1 cellular context compared by ENCODE assay signal in the genomic region with DNA sequence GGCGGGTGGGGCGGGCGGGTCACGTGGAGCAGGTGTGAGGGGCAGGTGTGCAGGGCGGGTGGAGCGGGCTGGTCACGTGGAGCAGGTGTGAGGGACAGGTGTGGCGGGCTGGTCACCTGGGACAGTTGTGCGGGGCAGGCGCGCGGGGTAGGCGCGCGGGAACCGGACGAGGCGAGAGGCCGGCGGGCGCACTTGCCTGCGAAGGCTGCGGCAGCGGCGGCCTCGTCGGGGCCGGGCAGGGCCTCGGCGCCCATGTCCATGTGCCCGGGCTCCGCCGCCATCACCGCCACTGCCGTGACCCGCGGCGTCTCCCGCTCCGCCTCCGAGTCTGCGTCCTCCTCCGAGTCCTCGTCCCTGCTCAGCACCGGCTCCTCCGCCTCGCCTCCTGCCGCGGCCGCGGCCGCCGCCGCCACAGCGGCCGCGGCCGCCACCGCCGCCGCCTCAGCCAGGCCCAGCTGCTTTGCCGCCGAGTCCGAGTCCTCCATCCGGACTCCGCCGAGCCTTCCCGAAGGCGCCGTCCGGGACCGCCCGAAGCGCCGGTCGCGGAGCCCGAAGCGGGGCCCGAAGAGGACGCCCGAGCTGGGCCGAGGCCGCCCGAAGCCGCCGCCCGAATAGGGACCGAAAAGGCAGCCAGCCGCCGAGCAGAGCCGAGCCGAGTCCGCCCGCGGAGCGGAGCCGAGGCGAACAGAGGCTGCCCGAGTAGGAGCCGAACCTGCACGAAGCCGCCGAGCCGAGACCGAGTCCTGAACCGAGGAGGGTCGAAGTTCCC.
TF ChIP-seq lines count a peak whose summit lies in the region.

A gene with protein sequence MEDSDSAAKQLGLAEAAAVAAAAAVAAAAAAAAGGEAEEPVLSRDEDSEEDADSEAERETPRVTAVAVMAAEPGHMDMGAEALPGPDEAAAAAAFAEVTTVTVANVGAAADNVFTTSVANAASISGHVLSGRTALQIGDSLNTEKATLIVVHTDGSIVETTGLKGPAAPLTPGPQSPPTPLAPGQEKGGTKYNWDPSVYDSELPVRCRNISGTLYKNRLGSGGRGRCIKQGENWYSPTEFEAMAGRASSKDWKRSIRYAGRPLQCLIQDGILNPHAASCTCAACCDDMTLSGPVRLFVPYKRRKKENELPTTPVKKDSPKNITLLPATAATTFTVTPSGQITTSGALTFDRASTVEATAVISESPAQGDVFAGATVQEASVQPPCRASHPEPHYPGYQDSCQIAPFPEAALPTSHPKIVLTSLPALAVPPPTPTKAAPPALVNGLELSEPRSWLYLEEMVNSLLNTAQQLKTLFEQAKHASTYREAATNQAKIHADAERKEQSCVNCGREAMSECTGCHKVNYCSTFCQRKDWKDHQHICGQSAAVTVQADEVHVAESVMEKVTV (minus strand): TSS at position 660 of the 769 bp plus-strand sequence. CDS start 175 bp downstream, at position 485.

TF ChIP-seq in HepG2, 621 proteins besides CTCF, POLR2A, EP300 and RAD21 (continued from another document and continues in another):
- TF ChIP-seq, protein P1, sequence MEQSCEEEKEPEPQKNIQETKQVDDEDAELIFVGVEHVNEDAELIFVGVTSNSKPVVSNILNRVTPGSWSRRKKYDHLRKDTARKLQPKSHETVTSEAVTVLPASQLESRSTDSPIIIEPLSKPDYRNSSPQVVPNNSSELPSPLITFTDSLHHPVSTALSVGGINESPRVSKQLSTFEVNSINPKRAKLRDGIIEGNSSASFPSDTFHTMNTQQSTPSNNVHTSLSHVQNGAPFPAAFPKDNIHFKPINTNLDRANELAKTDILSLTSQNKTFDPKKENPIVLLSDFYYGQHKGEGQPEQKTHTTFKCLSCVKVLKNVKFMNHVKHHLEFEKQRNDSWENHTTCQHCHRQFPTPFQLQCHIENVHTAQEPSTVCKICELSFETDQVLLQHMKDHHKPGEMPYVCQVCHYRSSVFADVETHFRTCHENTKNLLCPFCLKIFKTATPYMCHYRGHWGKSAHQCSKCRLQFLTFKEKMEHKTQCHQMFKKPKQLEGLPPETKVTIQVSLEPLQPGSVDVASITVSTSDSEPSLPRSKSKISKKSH (CRISPR knock-in tag; IDR thresholded peaks at IDR 0.05; ENCODE audit: borderline replicate concordance): no peak
- no peak for TF ChIP-seq SMYD3 (CRISPR knock-in tag; IDR thresholded peaks at IDR 0.05)
- TF ChIP-seq, protein P2, sequence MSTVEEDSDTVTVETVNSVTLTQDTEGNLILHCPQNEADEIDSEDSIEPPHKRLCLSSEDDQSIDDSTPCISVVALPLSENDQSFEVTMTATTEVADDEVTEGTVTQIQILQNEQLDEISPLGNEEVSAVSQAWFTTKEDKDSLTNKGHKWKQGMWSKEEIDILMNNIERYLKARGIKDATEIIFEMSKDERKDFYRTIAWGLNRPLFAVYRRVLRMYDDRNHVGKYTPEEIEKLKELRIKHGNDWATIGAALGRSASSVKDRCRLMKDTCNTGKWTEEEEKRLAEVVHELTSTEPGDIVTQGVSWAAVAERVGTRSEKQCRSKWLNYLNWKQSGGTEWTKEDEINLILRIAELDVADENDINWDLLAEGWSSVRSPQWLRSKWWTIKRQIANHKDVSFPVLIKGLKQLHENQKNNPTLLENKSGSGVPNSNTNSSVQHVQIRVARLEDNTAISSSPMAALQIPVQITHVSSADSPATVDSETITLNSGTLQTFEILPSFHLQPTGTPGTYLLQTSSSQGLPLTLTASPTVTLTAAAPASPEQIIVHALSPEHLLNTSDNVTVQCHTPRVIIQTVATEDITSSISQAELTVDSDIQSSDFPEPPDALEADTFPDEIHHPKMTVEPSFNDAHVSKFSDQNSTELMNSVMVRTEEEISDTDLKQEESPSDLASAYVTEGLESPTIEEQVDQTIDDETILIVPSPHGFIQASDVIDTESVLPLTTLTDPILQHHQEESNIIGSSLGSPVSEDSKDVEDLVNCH (CRISPR knock-in tag; IDR thresholded peaks at IDR 0.05): no peak
- TF ChIP-seq NFKBIZ (CRISPR knock-in tag; IDR thresholded peaks at IDR 0.05): no peak
- TF ChIP-seq RNF2 (conservative IDR thresholded peaks at IDR 0.05; ENCODE audit: low read depth): peak; percentile 91
- TF ChIP-seq ZEB1 (IDR thresholded peaks at IDR 0.05; ENCODE audit: insufficient replicate concordance, low read depth): peak; percentile 20
- TF ChIP-seq, protein P3, sequence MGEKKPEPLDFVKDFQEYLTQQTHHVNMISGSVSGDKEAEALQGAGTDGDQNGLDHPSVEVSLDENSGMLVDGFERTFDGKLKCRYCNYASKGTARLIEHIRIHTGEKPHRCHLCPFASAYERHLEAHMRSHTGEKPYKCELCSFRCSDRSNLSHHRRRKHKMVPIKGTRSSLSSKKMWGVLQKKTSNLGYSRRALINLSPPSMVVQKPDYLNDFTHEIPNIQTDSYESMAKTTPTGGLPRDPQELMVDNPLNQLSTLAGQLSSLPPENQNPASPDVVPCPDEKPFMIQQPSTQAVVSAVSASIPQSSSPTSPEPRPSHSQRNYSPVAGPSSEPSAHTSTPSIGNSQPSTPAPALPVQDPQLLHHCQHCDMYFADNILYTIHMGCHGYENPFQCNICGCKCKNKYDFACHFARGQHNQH (CRISPR knock-in tag; IDR thresholded peaks at IDR 0.05): no peak
- TF ChIP-seq TOPORS (CRISPR knock-in tag; IDR thresholded peaks at IDR 0.05): no peak
- TF ChIP-seq JUND (CRISPR knock-in tag; IDR thresholded peaks at IDR 0.05): no peak
- 0 out of 2 replicates have a peak, but pooled peaks have one; percentile 56 for TF ChIP-seq RBFOX2 (IDR thresholded peaks at IDR 0.05; ENCODE audit: low read depth, low read length)
- TF ChIP-seq, protein P4, sequence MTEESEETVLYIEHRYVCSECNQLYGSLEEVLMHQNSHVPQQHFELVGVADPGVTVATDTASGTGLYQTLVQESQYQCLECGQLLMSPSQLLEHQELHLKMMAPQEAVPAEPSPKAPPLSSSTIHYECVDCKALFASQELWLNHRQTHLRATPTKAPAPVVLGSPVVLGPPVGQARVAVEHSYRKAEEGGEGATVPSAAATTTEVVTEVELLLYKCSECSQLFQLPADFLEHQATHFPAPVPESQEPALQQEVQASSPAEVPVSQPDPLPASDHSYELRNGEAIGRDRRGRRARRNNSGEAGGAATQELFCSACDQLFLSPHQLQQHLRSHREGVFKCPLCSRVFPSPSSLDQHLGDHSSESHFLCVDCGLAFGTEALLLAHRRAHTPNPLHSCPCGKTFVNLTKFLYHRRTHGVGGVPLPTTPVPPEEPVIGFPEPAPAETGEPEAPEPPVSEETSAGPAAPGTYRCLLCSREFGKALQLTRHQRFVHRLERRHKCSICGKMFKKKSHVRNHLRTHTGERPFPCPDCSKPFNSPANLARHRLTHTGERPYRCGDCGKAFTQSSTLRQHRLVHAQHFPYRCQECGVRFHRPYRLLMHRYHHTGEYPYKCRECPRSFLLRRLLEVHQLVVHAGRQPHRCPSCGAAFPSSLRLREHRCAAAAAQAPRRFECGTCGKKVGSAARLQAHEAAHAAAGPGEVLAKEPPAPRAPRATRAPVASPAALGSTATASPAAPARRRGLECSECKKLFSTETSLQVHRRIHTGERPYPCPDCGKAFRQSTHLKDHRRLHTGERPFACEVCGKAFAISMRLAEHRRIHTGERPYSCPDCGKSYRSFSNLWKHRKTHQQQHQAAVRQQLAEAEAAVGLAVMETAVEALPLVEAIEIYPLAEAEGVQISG (CRISPR knock-in tag; IDR thresholded peaks at IDR 0.05): no peak
- TF ChIP-seq ZMYM3 (CRISPR knock-in tag; IDR thresholded peaks at IDR 0.05): no peak
- no peak for TF ChIP-seq ZNF652 (CRISPR knock-in tag; IDR thresholded peaks at IDR 0.05; ENCODE audit: borderline replicate concordance, low read depth)
- TF ChIP-seq ZNF546 (CRISPR knock-in tag; conservative IDR thresholded peaks at IDR 0.05): no peak; the same call in 1 of the 2 replicates
- no peak for TF ChIP-seq NFIC (IDR thresholded peaks at IDR 0.05; ENCODE audit: low read length)
- no peak; the same call in 1 of the 2 replicates for TF ChIP-seq SAP130 (CRISPR knock-in tag; IDR thresholded peaks at IDR 0.05; ENCODE audit: low read depth)
- TF ChIP-seq ZBTB38 (CRISPR knock-in tag; IDR thresholded peaks at IDR 0.05): peak; percentile 68; the same call in 1 of the 2 replicates
- TF ChIP-seq KDM6A (CRISPR knock-in tag; IDR thresholded peaks at IDR 0.05; ENCODE audit: low read depth): no peak
- no peak; the same call in 1 of the 2 replicates for TF ChIP-seq TOE1 (CRISPR knock-in tag; IDR thresholded peaks at IDR 0.05)
- no peak for TF ChIP-seq ZNF136 (CRISPR knock-in tag; IDR thresholded peaks at IDR 0.05; ENCODE audit: low read depth)
- TF ChIP-seq, protein P5, sequence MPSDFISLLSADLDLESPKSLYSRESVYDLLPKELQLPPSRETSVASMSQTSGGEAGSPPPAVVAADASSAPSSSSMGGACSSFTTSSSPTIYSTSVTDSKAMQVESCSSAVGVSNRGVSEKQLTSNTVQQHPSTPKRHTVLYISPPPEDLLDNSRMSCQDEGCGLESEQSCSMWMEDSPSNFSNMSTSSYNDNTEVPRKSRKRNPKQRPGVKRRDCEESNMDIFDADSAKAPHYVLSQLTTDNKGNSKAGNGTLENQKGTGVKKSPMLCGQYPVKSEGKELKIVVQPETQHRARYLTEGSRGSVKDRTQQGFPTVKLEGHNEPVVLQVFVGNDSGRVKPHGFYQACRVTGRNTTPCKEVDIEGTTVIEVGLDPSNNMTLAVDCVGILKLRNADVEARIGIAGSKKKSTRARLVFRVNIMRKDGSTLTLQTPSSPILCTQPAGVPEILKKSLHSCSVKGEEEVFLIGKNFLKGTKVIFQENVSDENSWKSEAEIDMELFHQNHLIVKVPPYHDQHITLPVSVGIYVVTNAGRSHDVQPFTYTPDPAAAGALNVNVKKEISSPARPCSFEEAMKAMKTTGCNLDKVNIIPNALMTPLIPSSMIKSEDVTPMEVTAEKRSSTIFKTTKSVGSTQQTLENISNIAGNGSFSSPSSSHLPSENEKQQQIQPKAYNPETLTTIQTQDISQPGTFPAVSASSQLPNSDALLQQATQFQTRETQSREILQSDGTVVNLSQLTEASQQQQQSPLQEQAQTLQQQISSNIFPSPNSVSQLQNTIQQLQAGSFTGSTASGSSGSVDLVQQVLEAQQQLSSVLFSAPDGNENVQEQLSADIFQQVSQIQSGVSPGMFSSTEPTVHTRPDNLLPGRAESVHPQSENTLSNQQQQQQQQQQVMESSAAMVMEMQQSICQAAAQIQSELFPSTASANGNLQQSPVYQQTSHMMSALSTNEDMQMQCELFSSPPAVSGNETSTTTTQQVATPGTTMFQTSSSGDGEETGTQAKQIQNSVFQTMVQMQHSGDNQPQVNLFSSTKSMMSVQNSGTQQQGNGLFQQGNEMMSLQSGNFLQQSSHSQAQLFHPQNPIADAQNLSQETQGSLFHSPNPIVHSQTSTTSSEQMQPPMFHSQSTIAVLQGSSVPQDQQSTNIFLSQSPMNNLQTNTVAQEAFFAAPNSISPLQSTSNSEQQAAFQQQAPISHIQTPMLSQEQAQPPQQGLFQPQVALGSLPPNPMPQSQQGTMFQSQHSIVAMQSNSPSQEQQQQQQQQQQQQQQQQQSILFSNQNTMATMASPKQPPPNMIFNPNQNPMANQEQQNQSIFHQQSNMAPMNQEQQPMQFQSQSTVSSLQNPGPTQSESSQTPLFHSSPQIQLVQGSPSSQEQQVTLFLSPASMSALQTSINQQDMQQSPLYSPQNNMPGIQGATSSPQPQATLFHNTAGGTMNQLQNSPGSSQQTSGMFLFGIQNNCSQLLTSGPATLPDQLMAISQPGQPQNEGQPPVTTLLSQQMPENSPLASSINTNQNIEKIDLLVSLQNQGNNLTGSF (CRISPR knock-in tag; IDR thresholded peaks at IDR 0.05): peak; percentile 59; the same call in 1 of the 2 replicates
- TF ChIP-seq DMAP1 (CRISPR knock-in tag; IDR thresholded peaks at IDR 0.05): 0 out of 2 replicates have a peak, but pooled peaks have one; percentile 0
- peak; percentile 23; the same call in 1 of the 2 replicates for TF ChIP-seq SPEN (CRISPR knock-in tag; IDR thresholded peaks at IDR 0.05; ENCODE audit: low read depth)
- no peak for TF ChIP-seq ZNF83 (CRISPR knock-in tag; IDR thresholded peaks at IDR 0.05; ENCODE audit: borderline replicate concordance)
- 0 out of 2 replicates have a peak, but pooled peaks have one; percentile 18 for TF ChIP-seq POLR2AphosphoS5 (IDR thresholded peaks at IDR 0.05; ENCODE audit: low read depth, low read length)
- no peak for TF ChIP-seq ISX (CRISPR knock-in tag; conservative IDR thresholded peaks at IDR 0.05)
- TF ChIP-seq ZBTB1 (CRISPR knock-in tag; IDR thresholded peaks at IDR 0.05; ENCODE audit: borderline replicate concordance): no peak
- no peak for TF ChIP-seq ZNF343 (CRISPR knock-in tag; IDR thresholded peaks at IDR 0.05)
- no peak for TF ChIP-seq TARDBP (CRISPR knock-in tag; IDR thresholded peaks at IDR 0.05)
- TF ChIP-seq, protein P6, sequence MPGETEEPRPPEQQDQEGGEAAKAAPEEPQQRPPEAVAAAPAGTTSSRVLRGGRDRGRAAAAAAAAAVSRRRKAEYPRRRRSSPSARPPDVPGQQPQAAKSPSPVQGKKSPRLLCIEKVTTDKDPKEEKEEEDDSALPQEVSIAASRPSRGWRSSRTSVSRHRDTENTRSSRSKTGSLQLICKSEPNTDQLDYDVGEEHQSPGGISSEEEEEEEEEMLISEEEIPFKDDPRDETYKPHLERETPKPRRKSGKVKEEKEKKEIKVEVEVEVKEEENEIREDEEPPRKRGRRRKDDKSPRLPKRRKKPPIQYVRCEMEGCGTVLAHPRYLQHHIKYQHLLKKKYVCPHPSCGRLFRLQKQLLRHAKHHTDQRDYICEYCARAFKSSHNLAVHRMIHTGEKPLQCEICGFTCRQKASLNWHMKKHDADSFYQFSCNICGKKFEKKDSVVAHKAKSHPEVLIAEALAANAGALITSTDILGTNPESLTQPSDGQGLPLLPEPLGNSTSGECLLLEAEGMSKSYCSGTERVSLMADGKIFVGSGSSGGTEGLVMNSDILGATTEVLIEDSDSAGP (CRISPR knock-in tag; IDR thresholded peaks at IDR 0.05; ENCODE audit: borderline replicate concordance): no peak
- TF ChIP-seq, protein P7, sequence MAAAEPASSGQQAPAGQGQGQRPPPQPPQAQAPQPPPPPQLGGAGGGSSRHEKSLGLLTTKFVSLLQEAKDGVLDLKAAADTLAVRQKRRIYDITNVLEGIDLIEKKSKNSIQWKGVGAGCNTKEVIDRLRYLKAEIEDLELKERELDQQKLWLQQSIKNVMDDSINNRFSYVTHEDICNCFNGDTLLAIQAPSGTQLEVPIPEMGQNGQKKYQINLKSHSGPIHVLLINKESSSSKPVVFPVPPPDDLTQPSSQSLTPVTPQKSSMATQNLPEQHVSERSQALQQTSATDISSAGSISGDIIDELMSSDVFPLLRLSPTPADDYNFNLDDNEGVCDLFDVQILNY (CRISPR knock-in tag; conservative IDR thresholded peaks at IDR 0.05): 0 out of 2 replicates have a peak, but pooled peaks have one; percentile 35
- no peak for TF ChIP-seq ZNF747 (CRISPR knock-in tag; IDR thresholded peaks at IDR 0.05; ENCODE audit: borderline replicate concordance)
- TF ChIP-seq ZNF143 (CRISPR knock-in tag; IDR thresholded peaks at IDR 0.05): no peak
- no peak for TF ChIP-seq TAF15 (IDR thresholded peaks at IDR 0.05; ENCODE audit: low read depth, low read length, poor library complexity, severe bottlenecking)
- no peak for TF ChIP-seq NKX3-1 (CRISPR knock-in tag; IDR thresholded peaks at IDR 0.05)
- TF ChIP-seq FOXA1 (IDR thresholded peaks at IDR 0.05): no peak
- no peak for TF ChIP-seq FOXA1 (CRISPR knock-in tag; IDR thresholded peaks at IDR 0.05)
- 0 out of 2 replicates have a peak, but pooled peaks have one; percentile 20 for TF ChIP-seq BORCS8-MEF2B (CRISPR knock-in tag; IDR thresholded peaks at IDR 0.05)
- no peak for TF ChIP-seq ZBTB8A (CRISPR knock-in tag; IDR thresholded peaks at IDR 0.05; ENCODE audit: borderline replicate concordance, low read depth)
- TF ChIP-seq, protein P8, sequence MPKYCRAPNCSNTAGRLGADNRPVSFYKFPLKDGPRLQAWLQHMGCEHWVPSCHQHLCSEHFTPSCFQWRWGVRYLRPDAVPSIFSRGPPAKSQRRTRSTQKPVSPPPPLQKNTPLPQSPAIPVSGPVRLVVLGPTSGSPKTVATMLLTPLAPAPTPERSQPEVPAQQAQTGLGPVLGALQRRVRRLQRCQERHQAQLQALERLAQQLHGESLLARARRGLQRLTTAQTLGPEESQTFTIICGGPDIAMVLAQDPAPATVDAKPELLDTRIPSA (CRISPR knock-in tag; IDR thresholded peaks at IDR 0.05; ENCODE audit: borderline replicate concordance): no peak; the same call in 1 of the 2 replicates
